Comparison of ENCODE assay signal across 8 cellular contexts in genomic region chr16:88784856-88785105, GRCh38. TPM values are rescaled to one million over a fixed set of nuclear protein-coding genes. Genes with fewer than 3 reads are reported as not detected.
DNase-seq lines count a peak whose midpoint lies in the region; ATAC-seq and TF ChIP-seq lines count a peak whose summit lies in the region.

No MANE protein-coding gene starts in this region.

- H3K27me3 ChIP-seq in CD8-positive, alpha-beta memory T cell (ENCODE audit: insufficient read depth, low read length, poor library complexity, severe bottlenecking) = no peaks in the 10 kb centered on the region
- H3K27me3 ChIP-seq in OCI-LY3 (ENCODE audit: low read depth, low read length) = peaks cover 8% of the 10 kb centered on the region; the same call in 1 of the 2 replicates
- no peaks in the 10 kb centered on the region for H3K27me3 ChIP-seq in esophagus muscularis mucosa

- WGBS in esophagus muscularis mucosa = no CpG with 5 or more reads among the region's 32 CpGs

- TF ChIP-seq CTCF in OCI-LY3 (IDR thresholded peaks at IDR 0.05; ENCODE audit: low read depth, low read length) = no peak
- TF ChIP-seq CTCF in esophagus muscularis mucosa (IDR thresholded peaks at IDR 0.05) = no peak
- no peak for TF ChIP-seq CTCF in osteocyte (IDR thresholded peaks at IDR 0.05)
- TF ChIP-seq CTCF in GM13976 (IDR thresholded peaks at IDR 0.05; ENCODE audit: borderline replicate concordance, control extremely low read depth, extremely low read depth, insufficient read depth, missing control alignments) = no peak

- peaks cover 0 to 2% (median 0%) of the 10 kb centered on the region in 3 donors for H3K36me3 Mint-ChIP-seq in CD8-positive, alpha-beta memory T cell
- H3K36me3 Mint-ChIP-seq in osteocyte (ENCODE audit: unreplicated experiment) = no peaks in the 10 kb centered on the region

- CTCF ChIA-PET in CD8-positive, alpha-beta memory T cell (lab: Charles Lee) = interaction anchor here (0.7 to 1.9 kb wide), 5 partner anchors 9 to 73 kb away, joined by 3 to 9 read pairs (median 6); partner anchors contain the start of genes GALNS and TRAPPC2L

- H3K36me3 ChIP-seq in CD8-positive, alpha-beta memory T cell (ENCODE audit: insufficient read depth, low read length) = no peaks in the 10 kb centered on the region
- H3K36me3 ChIP-seq in OCI-LY3 (replicated peaks; ENCODE audit: low read depth, low read length) = no peaks in the 10 kb centered on the region
- no peaks in the 10 kb centered on the region for H3K36me3 ChIP-seq in esophagus muscularis mucosa

- peaks cover 42 to 49% (median 45%) of the 10 kb centered on the region in 3 donors for H3K4me1 Mint-ChIP-seq in CD8-positive, alpha-beta memory T cell
- H3K4me1 Mint-ChIP-seq in osteocyte (ENCODE audit: unreplicated experiment) = peaks cover 40% of the 10 kb centered on the region

- no peak for ATAC-seq in GM21825 (IDR thresholded peaks at IDR 0.05; ENCODE audit: unreplicated experiment)

- no peaks in the 10 kb centered on the region for H3K27me3 Mint-ChIP-seq in CD8-positive, alpha-beta memory T cell
- H3K27me3 Mint-ChIP-seq in osteocyte (ENCODE audit: unreplicated experiment) = no peaks in the 10 kb centered on the region

- H3K9ac ChIP-seq in OCI-LY3 (ENCODE audit: low read length) = peak overlapping the region; percentile 79

- intact Hi-C loops in esophagus muscularis mucosa (cut with DNase I) = loop anchor here (2.0 kb wide), 1 partner anchor 42 kb away; no protein-coding TSS in a partner anchor

- in situ Hi-C loops in GM13976 (cut with MboI; ENCODE audit: low sequenced_read_pairs, unreplicated experiment) = no loop called here

- no peaks in the 10 kb centered on the region for H4K20me1 ChIP-seq in OCI-LY3 (ENCODE audit: insufficient read depth, low read length)

- H3K27ac ChIP-seq in CD8-positive, alpha-beta memory T cell (ENCODE audit: low read depth, low read length) = peak overlapping the region; percentile 80
- H3K27ac ChIP-seq in OCI-LY3 (ENCODE audit: low read length) = no peak overlapping the region
- peak overlapping the region; percentile 87 to 99 (median 98) for H3K27ac ChIP-seq in esophagus muscularis mucosa (replicated peaks in 1 of 4)

- no peak for TF ChIP-seq EP300 in esophagus muscularis mucosa (IDR thresholded peaks at IDR 0.05)

- peaks cover 50% of the 10 kb centered on the region for H3K79me2 ChIP-seq in OCI-LY3 (ENCODE audit: low read length)

- H3K4me3 Mint-ChIP-seq in CD8-positive, alpha-beta memory T cell = peak overlapping the region in 2 of 7 donors; percentile 80 to 85
- H3K4me3 Mint-ChIP-seq in osteocyte (ENCODE audit: unreplicated experiment) = peak overlapping the region; percentile 29

- no peak for DNase-seq in CD8-positive, alpha-beta memory T cell
- DNase-seq in esophagus muscularis mucosa (ENCODE audit: extremely low spot score) (no peak), osteocyte (ENCODE audit: extremely low spot score, unreplicated experiment) (no peak), GM13976 (ENCODE audit: low spot score) (no peak), kidney tubule cell (ENCODE audit: low spot score) (no peak), SIG-M5 treated with dmso at 0.1 percent for 504 hours (lab: John Stamatoyannopoulos, UW; ENCODE audit: unreplicated experiment) (no peak)

- no peaks in the 10 kb centered on the region for H3K9me3 ChIP-seq in CD8-positive, alpha-beta memory T cell (ENCODE audit: low read length)
- H3K9me3 ChIP-seq in OCI-LY3 (ENCODE audit: insufficient read depth, low read length) (no peaks in the 10 kb centered on the region), esophagus muscularis mucosa (no peaks in the 10 kb centered on the region)

- H3K4me1 ChIP-seq in CD8-positive, alpha-beta memory T cell (ENCODE audit: insufficient read depth, low read length) = peaks cover 53% of the 10 kb centered on the region
- peaks cover 33% of the 10 kb centered on the region for H3K4me1 ChIP-seq in OCI-LY3 (ENCODE audit: low read length)
- H3K4me1 ChIP-seq in esophagus muscularis mucosa = peaks cover 39 to 60% (median 51%) of the 10 kb centered on the region in 4 donors

- H3K27ac Mint-ChIP-seq in CD8-positive, alpha-beta memory T cell = no peak overlapping the region
- no peak overlapping the region for H3K27ac Mint-ChIP-seq in osteocyte (ENCODE audit: unreplicated experiment)

- H3K4me3 ChIP-seq in CD8-positive, alpha-beta memory T cell (ENCODE audit: low read length) = no peak overlapping the region
- H3K4me3 ChIP-seq in OCI-LY3 (ENCODE audit: low read length) (peak overlapping the region; percentile 84), esophagus muscularis mucosa (peak overlapping the region; percentile 75 to 90 (median 86))

- POLR2A ChIA-PET in CD8-positive, alpha-beta memory T cell (lab: Charles Lee) = interaction anchor here (1.4 to 1.7 kb wide), 2 partner anchors 9 to 47 kb away, joined by 5 to 11 read pairs; no protein-coding TSS in a partner anchor

- no peaks in the 10 kb centered on the region for H3K9me3 Mint-ChIP-seq in CD8-positive, alpha-beta memory T cell
- no peaks in the 10 kb centered on the region for H3K9me3 Mint-ChIP-seq in osteocyte (ENCODE audit: unreplicated experiment)

- H3K4me2 ChIP-seq in OCI-LY3 (ENCODE audit: low read length) = peak overlapping the region; percentile 57

- TF ChIP-seq POLR2A in esophagus muscularis mucosa (IDR thresholded peaks at IDR 0.05; ENCODE audit: low read depth) = no peak

- no peak overlapping the region for H2AFZ ChIP-seq in OCI-LY3 (ENCODE audit: low read depth, low read length)

RNA-seq across cellular contexts. Expression of gene PIEZO1, which starts 0.2 kb away (rescaled TPM):
- total RNA-seq in CD8-positive, alpha-beta memory T cell = 100 to 1,000 TPM; 215 to 230 TPM
- 58.4 TPM for polyA plus RNA-seq in CD8-positive, alpha-beta memory T cell
- total RNA-seq in esophagus muscularis mucosa (100 to 1,000 TPM; 140 to 298 (median 182) TPM), osteocyte (165 and 174 TPM in 2 replicates)

RNA-seq across cellular contexts. Expression of gene CDT1, which starts 18.8 kb away (rescaled TPM):
- 100 to 1,000 TPM in 1 of 2 experiments, 10 to 100 TPM in 1; 97.6 to 106 TPM for total RNA-seq in CD8-positive, alpha-beta memory T cell
- 0.26 TPM for polyA plus RNA-seq in CD8-positive, alpha-beta memory T cell
- total RNA-seq in esophagus muscularis mucosa (1 to 10 TPM in 1 of 4 donors, under 1 TPM in 2, not detected in 1; 0.17 to 1.4 (median 0.34) TPM), osteocyte (5.6 and 6.6 TPM in 2 replicates)

RNA-seq across cellular contexts. Expression of gene APRT, which starts 26.9 kb away (rescaled TPM):
- total RNA-seq in CD8-positive, alpha-beta memory T cell = 100 to 1,000 TPM; 338 to 348 TPM
- 490 TPM for polyA plus RNA-seq in CD8-positive, alpha-beta memory T cell
- total RNA-seq in esophagus muscularis mucosa (100 to 1,000 TPM in 2 of 4 donors, 10 to 100 TPM in 2; 60.6 to 141 (median 98.6) TPM), osteocyte (77.1 and 83.9 TPM in 2 replicates)

Comparison
In these comparisons a context has a peak if more than half of its experiments do, and no peak if none do; other contexts are left out.
1. RNA of gene CDT1, which starts 18.8 kb away (total RNA-seq): 97.6 to 106 TPM in CD8-positive, alpha-beta memory T cell; 5.6 to 6.6 TPM in osteocyte and 0.17 to 1.4 TPM in esophagus muscularis mucosa; every median in the first group is over 10 times any median in the second.